Comparison of ENCODE assay signal across 20 cellular contexts in the genomic region with DNA sequence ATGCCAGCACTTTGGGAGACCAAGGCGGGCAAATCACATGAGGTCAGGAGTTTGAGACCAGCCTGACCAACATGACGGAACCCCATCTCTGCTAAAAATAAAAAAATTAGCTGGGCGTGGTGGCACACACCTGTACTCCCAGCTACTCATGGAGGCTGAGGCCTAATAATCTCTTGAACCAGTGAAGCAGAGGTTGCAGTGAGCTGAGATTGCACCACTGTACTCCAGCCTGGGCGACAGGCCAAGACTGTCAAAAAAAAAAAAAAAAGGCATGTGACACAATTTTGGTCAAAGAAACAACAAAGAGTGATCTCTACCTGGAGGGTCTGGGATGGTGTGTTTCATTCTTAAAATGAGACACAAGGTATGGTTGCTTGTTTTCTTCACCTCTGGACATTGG.
DNase-seq lines count a peak whose midpoint lies in the region; ATAC-seq and TF ChIP-seq lines count a peak whose summit lies in the region.
"Had no signal": no experiment of that assay in that cellular context is flagged by ENCODE, and none has a peak within 500 bp of the region (broad histone marks: within the 10 kb centered on the region; RNA-seq: fewer than 3 reads in every experiment).

No MANE protein-coding gene starts in this region.

- no peaks in the 10 kb centered on the region for H3K27me3 ChIP-seq in heart right ventricle
- no peaks in the 10 kb centered on the region for H3K27me3 ChIP-seq in Peyer's patch
- H3K27me3 ChIP-seq: BE2C; BLaER1 treated with 17β-estradiol and CSF1 and Interleukin-3, amounts not matched to agents 10 nM and 100 nM had no signal

- H3K4me3 ChIP-seq in heart right ventricle (no peak overlapping the region), Peyer's patch (no peak overlapping the region)
- H3K4me3 ChIP-seq: BLaER1 treated with 17β-estradiol and CSF1 and Interleukin-3, amounts not matched to agents 10 nM and 100 nM; GM12878; GM23338 had no signal

- H3K36me3 ChIP-seq in heart right ventricle, result no peaks in the 10 kb centered on the region
- no peaks in the 10 kb centered on the region for H3K36me3 ChIP-seq in Peyer's patch
- H3K36me3 ChIP-seq: BE2C; BLaER1 treated with 17β-estradiol and CSF1 and Interleukin-3, amounts not matched to agents 10 nM and 100 nM had no signal

- intact Hi-C loops in heart right ventricle (cut with DNase I), result loop anchor here in 1 of 10 donors (10.0 kb wide), 1 partner anchor 112 kb away; no protein-coding TSS in a partner anchor

- H3K4me1 ChIP-seq in heart right ventricle (peaks cover 0 to 9% (median 0%) of the 10 kb centered on the region in 9 donors), Peyer's patch (peaks cover 0 to 4% (median 0%) of the 10 kb centered on the region in 4 donors)
- H3K4me1 ChIP-seq: BE2C had no signal

- POLR2A ChIA-PET in RWPE1 (lab: Yijun Ruan, JAX; ENCODE audit: low non-redundant PET), result no interaction called here

- peak; percentile 9 for DNase-seq in DMS53 (lab: John Stamatoyannopoulos, UW)
- no peak for DNase-seq in DMS53 treated with DMSO at 0.1 percent for 48 hours (lab: John Stamatoyannopoulos, UW; ENCODE audit: unreplicated experiment)
- no peak for DNase-seq in RWPE1 (ENCODE audit: low spot score)
- no peak for DNase-seq in left lobe of liver (ENCODE audit: low spot score)
- no peak for DNase-seq in NCI-H446 treated with DMSO at 0.1 percent for 48 hours (lab: John Stamatoyannopoulos, UW)
- no peak for DNase-seq in heart right ventricle
- no peak for DNase-seq in Peyer's patch
- DNase-seq: AML-193; BE2C; CD4-positive, alpha-beta T cell; CD8-positive, alpha-beta memory T cell; DMS79; EL; GDM1; H9; HFFc6 had no signal

- WGBS in heart right ventricle, 2 donors, result 86 to 89% methylated on average over 4 of the region's 4 CpGs

- H3K9me3 ChIP-seq in heart right ventricle, result no peaks in the 10 kb centered on the region
- H3K9me3 ChIP-seq in Peyer's patch, result no peaks in the 10 kb centered on the region
- H3K9me3 ChIP-seq: BE2C; BLaER1 treated with 17β-estradiol and CSF1 and Interleukin-3, amounts not matched to agents 10 nM and 100 nM had no signal

- CTCF ChIA-PET in RWPE1 (lab: Yijun Ruan, JAX), result no interaction called here

- no peak for TF ChIP-seq POLR2A in Peyer's patch (IDR thresholded peaks at IDR 0.05)

- ATAC-seq in left lobe of liver (peak; percentile 69), heart right ventricle (no peak)
- ATAC-seq: GM12878, GM23338 had no signal

- TF ChIP-seq CTCF in RWPE1 (conservative IDR thresholded peaks at IDR 0.05; ENCODE audit: low read depth), result no peak
- no peak for TF ChIP-seq CTCF in heart right ventricle (IDR thresholded peaks at IDR 0.05)
- no peak for TF ChIP-seq CTCF in Peyer's patch (IDR thresholded peaks at IDR 0.05)

- peak overlapping the region; percentile 42; the same call in 1 of the 2 replicates for H3K27ac ChIP-seq in RWPE1
- H3K27ac ChIP-seq in heart right ventricle, result no peak overlapping the region
- no peak overlapping the region for H3K27ac ChIP-seq in Peyer's patch
- H3K27ac ChIP-seq: 22Rv1; BLaER1 treated with 17β-estradiol and CSF1 and Interleukin-3, amounts not matched to agents 10 nM and 100 nM had no signal
